ENCODE assay signal across 20 cellular contexts in the genomic region with DNA sequence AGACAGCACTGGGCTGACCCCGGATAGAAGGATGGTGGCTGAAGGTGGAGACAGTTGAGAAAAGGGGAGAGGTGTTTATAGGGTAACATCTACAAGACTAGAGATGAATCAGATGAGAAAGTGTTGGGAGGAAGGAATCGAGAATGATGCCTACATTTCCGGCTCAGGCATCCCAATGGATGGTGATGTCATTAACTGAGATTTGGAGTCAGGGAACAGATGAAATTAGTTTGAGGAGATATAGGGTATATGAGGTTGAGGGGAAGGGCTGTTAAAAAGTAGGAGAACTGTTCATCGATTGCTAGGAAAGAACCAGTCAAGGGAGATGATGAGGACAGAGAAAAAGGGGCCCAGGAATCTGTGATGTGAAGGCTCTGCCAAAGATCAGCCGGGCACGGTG. TPM values are rescaled to one million over a fixed set of nuclear protein-coding genes. Genes with fewer than 3 reads are reported as not detected.
DNase-seq lines count a peak whose midpoint lies in the region; ATAC-seq, FAIRE-seq and TF ChIP-seq lines count a peak whose summit lies in the region.
"Had no signal": no experiment of that assay in that cellular context is flagged by ENCODE, and none has a peak within 500 bp of the region (broad histone marks: within the 10 kb centered on the region; RNA-seq: fewer than 3 reads in every experiment).

No MANE protein-coding gene starts in this region.

- H3K4me2 ChIP-seq in HepG2 (ENCODE audit: low read depth, low read length) = no peak overlapping the region; the same call in 1 of the 2 replicates

- H3K36me3 ChIP-seq in HepG2 (replicated peaks in 1 of 2; ENCODE audit: control insufficient read depth in 1 of 2, insufficient read depth in 2 of 2, low read length in 2 of 2) = no peaks in the 10 kb centered on the region
- no peaks in the 10 kb centered on the region for H3K36me3 ChIP-seq in right lobe of liver

- peaks cover 36% of the 10 kb centered on the region for H3K4me1 Mint-ChIP-seq in T-helper 17 cell
- peaks cover 48% of the 10 kb centered on the region for H3K4me1 Mint-ChIP-seq in central memory CD8-positive, alpha-beta T cell
- H3K4me1 Mint-ChIP-seq in neural crest cell = peaks cover 5% of the 10 kb centered on the region

- H3K27me3 Mint-ChIP-seq in T-helper 17 cell = no peaks in the 10 kb centered on the region
- no peaks in the 10 kb centered on the region for H3K27me3 Mint-ChIP-seq in central memory CD8-positive, alpha-beta T cell
- H3K27me3 Mint-ChIP-seq in neural crest cell (ENCODE audit: low read depth) = no peaks in the 10 kb centered on the region
- H3K27me3 Mint-ChIP-seq: CD8-positive, alpha-beta memory T cell had no signal

- no peaks in the 10 kb centered on the region for H3K79me2 ChIP-seq in HepG2 (ENCODE audit: insufficient read depth, low read length)

- DNase-seq in HepG2 (ENCODE audit: low spot score) (no peak), right lobe of liver (no peak), T-helper 17 cell (no peak), neural crest cell (ENCODE audit: low read depth, low spot score) (no peak), hepatic stellate cell (ENCODE audit: low spot score) (no peak), DMS114 treated with DMSO at 0.1 percent for 48 hours (lab: John Stamatoyannopoulos, UW; ENCODE audit: unreplicated experiment) (no peak)
- DNase-seq in central memory CD8-positive, alpha-beta T cell (ENCODE audit: low spot score in 2 of 2) = no peak
- DNase-seq in stimulated activated CD4-positive, alpha-beta T cell treated with anti-CD3 and anti-CD28 coated beads, Interleukin-15, amount 100 ng/mL, for 24 hours = no peak
- DNase-seq: Calu3; CD8-positive, alpha-beta memory T cell; DMS53; GF-D8; GOT3; HCEC 1CT; KG1; NCI-H1092; NCI-H1436; NCI-H187 treated with DMSO at 0.1 percent for 48 hours; SIG-M5 had no signal

- H3K9me3 ChIP-seq in HepG2 (ENCODE audit: low read length) (no peaks in the 10 kb centered on the region), right lobe of liver (no peaks in the 10 kb centered on the region), T-helper 17 cell (ENCODE audit: control insufficient read depth, low read length, poor library complexity, severe bottlenecking) (no peaks in the 10 kb centered on the region)

- ATAC-seq in HepG2 (no peak), right lobe of liver (no peak), T-helper 17 cell (no peak)
- ATAC-seq in central memory CD8-positive, alpha-beta T cell (replicated peaks; ENCODE audit: extremely low read depth, poor library complexity, severe bottlenecking) = no peak
- ATAC-seq: Panc1 had no signal

- TF ChIP-seq EP300 in HepG2 (IDR thresholded peaks at IDR 0.05; ENCODE audit: low read depth in 2 of 2, low read length in 2 of 2) = no peak
- TF ChIP-seq EP300 in HepG2 (CRISPR knock-in tag; IDR thresholded peaks at IDR 0.05; ENCODE audit: borderline replicate concordance) = no peak

- BruUV-seq in HepG2 (replicated peaks; lab: Mats Ljungman, UMichigan) = no TSS peak

- H3K9ac ChIP-seq in HepG2 (ENCODE audit: insufficient read depth, low read depth, low read length) = no peak overlapping the region

- in situ Hi-C loops in HepG2 (cut with HindIII; ENCODE audit: extremely low pct_ligation_motif_present, low pct_unique_long_range_greater_than_20kb) = no loop called here

- WGBS in HepG2 (ENCODE audit: low lambda C conversion rate) = 76% methylated on average over 6 of the region's 6 CpGs
- WGBS in right lobe of liver (ENCODE audit: insufficient coverage, low coverage, low lambda C conversion rate, missing lambda C conversion rate) = 95% methylated on average over 6 of the region's 6 CpGs

- no peak overlapping the region for H2AFZ ChIP-seq in HepG2 (ENCODE audit: low read length)

- no peak for TF ChIP-seq RAD21 in HepG2 (CRISPR knock-in tag; IDR thresholded peaks at IDR 0.05)

- TF ChIP-seq CTCF in HepG2 (CRISPR knock-in tag; IDR thresholded peaks at IDR 0.05) (no peak), right lobe of liver (IDR thresholded peaks at IDR 0.05) (no peak), neural crest cell (conservative IDR thresholded peaks at IDR 0.05) (no peak)

- TF ChIP-seq POLR2A in HepG2 (IDR thresholded peaks at IDR 0.05; ENCODE audit: insufficient read depth in 1 of 2, low read depth in 2 of 2, low read length in 2 of 2) (no peak), right lobe of liver (IDR thresholded peaks at IDR 0.05) (no peak)

- CTCF ChIA-PET in HepG2 (lab: Yijun Ruan, JAX; ENCODE audit: low intra/inter-chr PET ratio, low total read pairs) = no interaction called here

- H3K27me3 ChIP-seq in HepG2 (ENCODE audit: control insufficient read depth in 1 of 2, insufficient read depth in 2 of 2, low read length in 2 of 2) = no peaks in the 10 kb centered on the region; a peak in 1 of 5 replicates
- no peaks in the 10 kb centered on the region for H3K27me3 ChIP-seq in right lobe of liver

- H3K4me3 ChIP-seq in HepG2 (replicated peaks in 1 of 3; ENCODE audit: insufficient read depth in 1 of 3, low read depth in 2 of 3, low read length in 3 of 3) (no peak overlapping the region), right lobe of liver (no peak overlapping the region)

- POLR2A ChIA-PET in HepG2 (lab: Yijun Ruan, JAX) = no interaction called here

- H3K27ac ChIP-seq in HepG2 (ENCODE audit: extremely low read length, insufficient read depth, low read length) (no peak overlapping the region), right lobe of liver (no peak overlapping the region)

- H4K20me1 ChIP-seq in HepG2 (ENCODE audit: insufficient read depth, low read length) = no peaks in the 10 kb centered on the region

- H3K9me3 Mint-ChIP-seq in central memory CD8-positive, alpha-beta T cell = no peaks in the 10 kb centered on the region
- no peaks in the 10 kb centered on the region for H3K9me3 Mint-ChIP-seq in neural crest cell
- H3K9me3 Mint-ChIP-seq: CD8-positive, alpha-beta memory T cell had no signal

- H3K4me1 ChIP-seq in HepG2 (ENCODE audit: insufficient read depth, low read length) (peaks cover 61% of the 10 kb centered on the region), right lobe of liver (peaks cover 0 to 10% (median 0%) of the 10 kb centered on the region in 4 donors)

- peak overlapping the region; percentile 68 for H3K4me3 Mint-ChIP-seq in T-helper 17 cell
- no peak overlapping the region for H3K4me3 Mint-ChIP-seq in central memory CD8-positive, alpha-beta T cell
- no peak overlapping the region for H3K4me3 Mint-ChIP-seq in neural crest cell

- no peak for FAIRE-seq in HepG2 (lab: Jason Lieb, UNC)

- peaks cover 4% of the 10 kb centered on the region for H3K36me3 Mint-ChIP-seq in T-helper 17 cell (ENCODE audit: low read depth)
- peaks cover 4% of the 10 kb centered on the region for H3K36me3 Mint-ChIP-seq in central memory CD8-positive, alpha-beta T cell (ENCODE audit: insufficient read depth)
- H3K36me3 Mint-ChIP-seq in neural crest cell (ENCODE audit: low read depth) = no peaks in the 10 kb centered on the region

- intact Hi-C loops in HepG2 (cut with micrococcal nuclease; ENCODE audit: unreplicated experiment) = no loop called here
- intact Hi-C loops in right lobe of liver (cut with DNase I) = no loop called here

- H3K27ac Mint-ChIP-seq in T-helper 17 cell = peak overlapping the region; percentile 91
- H3K27ac Mint-ChIP-seq in central memory CD8-positive, alpha-beta T cell (ENCODE audit: low read depth) = peak overlapping the region; percentile 6
- peak overlapping the region; percentile 36 for H3K27ac Mint-ChIP-seq in neural crest cell (ENCODE audit: unreplicated experiment)

TF ChIP-seq in HepG2, 621 proteins besides CTCF, POLR2A, EP300 and RAD21:
- TF ChIP-seq PITX1 (CRISPR knock-in tag; IDR thresholded peaks at IDR 0.05) = no peak
- TF ChIP-seq ATF7 (IDR thresholded peaks at IDR 0.05) = peak; percentile 82
- no peak for TF ChIP-seq ATF7 (CRISPR knock-in tag; IDR thresholded peaks at IDR 0.05)
- TF ChIP-seq, protein P1, sequence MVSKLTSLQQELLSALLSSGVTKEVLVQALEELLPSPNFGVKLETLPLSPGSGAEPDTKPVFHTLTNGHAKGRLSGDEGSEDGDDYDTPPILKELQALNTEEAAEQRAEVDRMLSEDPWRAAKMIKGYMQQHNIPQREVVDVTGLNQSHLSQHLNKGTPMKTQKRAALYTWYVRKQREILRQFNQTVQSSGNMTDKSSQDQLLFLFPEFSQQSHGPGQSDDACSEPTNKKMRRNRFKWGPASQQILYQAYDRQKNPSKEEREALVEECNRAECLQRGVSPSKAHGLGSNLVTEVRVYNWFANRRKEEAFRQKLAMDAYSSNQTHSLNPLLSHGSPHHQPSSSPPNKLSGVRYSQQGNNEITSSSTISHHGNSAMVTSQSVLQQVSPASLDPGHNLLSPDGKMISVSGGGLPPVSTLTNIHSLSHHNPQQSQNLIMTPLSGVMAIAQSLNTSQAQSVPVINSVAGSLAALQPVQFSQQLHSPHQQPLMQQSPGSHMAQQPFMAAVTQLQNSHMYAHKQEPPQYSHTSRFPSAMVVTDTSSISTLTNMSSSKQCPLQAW (CRISPR knock-in tag; IDR thresholded peaks at IDR 0.05) = peak; percentile 5; the same call in 1 of the 2 replicates

RNA-seq across cellular contexts. Expression of a gene that starts 24.7 kb away (rescaled TPM):
- 83.3 and 143 TPM in 2 replicates for total RNA-seq in HepG2 (2016; rRNA removed; fragmentation: Illumina TruSeq; extraction: Trizol)
- 6.8 and 9.5 TPM in 2 replicates for total RNA-seq in HepG2 (2016; cell fraction: cytosol; rRNA removed; fragmentation: Illumina TruSeq; extraction: Trizol; ENCODE audit: low read depth)
- total RNA-seq in HepG2 (2016; cell fraction: insoluble cytoplasmic fraction; rRNA removed; fragmentation: Illumina TruSeq; extraction: Trizol) = 75.6 and 141 TPM in 2 replicates
- 20.0 and 24.2 TPM in 2 replicates for total RNA-seq in HepG2 (2016; cell fraction: membrane; rRNA removed; fragmentation: Illumina TruSeq; extraction: Trizol)
- total RNA-seq in HepG2 (2016; cell fraction: nucleus; rRNA removed; fragmentation: Illumina TruSeq; extraction: Trizol) = 81.7 and 84.7 TPM in 2 replicates
- 29.7 and 35.2 TPM in 2 replicates for polyA plus RNA-seq in HepG2 (2011; rRNA removed)
- polyA plus RNA-seq in HepG2 (2011; cell fraction: cytosol; rRNA removed) = 21.8 and 27.0 TPM in 2 replicates
- 16.5 and 22.9 TPM in 2 replicates for polyA plus RNA-seq in HepG2 (2011; cell fraction: nucleus; rRNA removed)
- 43.2 and 55.6 TPM in 2 replicates for polyA plus RNA-seq in HepG2 (2012)
- polyA plus RNA-seq in HepG2 (2016; cell fraction: cytosol; fragmentation: Illumina TruSeq; extraction: Trizol; ENCODE audit: low read depth) = 2.5 and 3.4 TPM in 2 replicates
- 131 and 137 TPM in 2 replicates for polyA plus RNA-seq in HepG2 (2016; cell fraction: insoluble cytoplasmic fraction; fragmentation: Illumina TruSeq; extraction: Trizol; ENCODE audit: low read depth)
- 10.6 and 10.9 TPM in 2 replicates for polyA plus RNA-seq in HepG2 (2016; cell fraction: membrane; fragmentation: Illumina TruSeq; extraction: Trizol; ENCODE audit: low read depth)
- polyA plus RNA-seq in HepG2 (2016; cell fraction: nucleus; fragmentation: Illumina TruSeq; extraction: Trizol; ENCODE audit: insufficient read depth, low read depth) = 77.5 and 91.9 TPM in 2 replicates
- 0.21 and 25.1 TPM in 2 replicates for polyA minus RNA-seq in HepG2 (2011; rRNA and poly(A)+ RNA removed; ENCODE audit: low replicate concordance)
- polyA minus RNA-seq in HepG2 (2011; cell fraction: cytosol; rRNA and poly(A)+ RNA removed) = 51.9 and 82.7 TPM in 2 replicates
- 85.0 and 104 TPM in 2 replicates for polyA minus RNA-seq in HepG2 (2011; cell fraction: nucleus; rRNA and poly(A)+ RNA removed)
- 100 to 1,000 TPM in 5 of 6 experiments, 10 to 100 TPM in 1; 96.4 to 152 (median 123) TPM for total RNA-seq in right lobe of liver
- 100 to 1,000 TPM; 117 to 134 TPM for total RNA-seq in T-helper 17 cell
- total RNA-seq in neural crest cell = 12.7 and 14.2 TPM in 2 replicates

Comparison
In these comparisons a context has a peak if more than half of its experiments do, and no peak if none do; other contexts are left out.
1. H3K27ac Mint-ChIP-seq: peak in every context shown above with its lines; median percentile 91 in T-helper 17 cell; 36 in neural crest cell; 6 in central memory CD8-positive, alpha-beta T cell.